Comparison of ENCODE assay signal across 20 cellular contexts in the genomic region with DNA sequence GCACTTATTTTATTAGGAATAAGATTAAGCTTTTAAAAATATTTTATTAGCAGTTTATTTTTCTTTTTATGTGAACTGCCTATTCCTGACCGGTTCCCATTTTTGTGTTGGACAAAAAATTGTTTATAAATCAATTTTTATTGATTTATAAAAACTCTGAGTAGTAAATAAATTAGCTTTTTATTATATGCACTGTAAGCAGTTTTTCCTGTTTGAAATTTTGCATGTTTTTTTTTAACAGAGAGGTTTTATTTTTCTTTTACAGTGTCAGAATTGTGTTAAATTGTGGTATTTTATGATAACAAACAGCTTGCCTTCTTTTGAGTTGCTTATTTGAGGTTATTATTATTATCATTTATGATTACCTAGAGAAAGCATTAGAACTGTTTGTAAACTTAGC.
"Had no signal": no experiment of that assay in that cellular context is flagged by ENCODE, and none has a peak within 500 bp of the region (broad histone marks: within the 10 kb centered on the region; RNA-seq: fewer than 3 reads in every experiment).

No MANE protein-coding gene starts in this region.

- H3K36me3 ChIP-seq: MG63, SJSA1 had no signal

- DNase-seq: Karpas-422, KG1, MG63, NCI-H1092, NCI-H1436, NCI-H187, NCI-H2029, NCI-H2081 treated with DMSO at 0.1 percent for 48 hours, NCI-H2171, NCI-H226, NCI-H446, NCI-H510A, NCI-H524 treated with DMSO at 0.1 percent for 48 hours, NCI-H774, Right ventricle myocardium superior, RPMI8226, SIG-M5 had no signal

- FAIRE-seq: RCC 7860 had no signal

- H3K27ac ChIP-seq: SJSA1, SK-N-MC had no signal

- H3K9me3 ChIP-seq: MG63, SJSA1 had no signal

- H3K4me3 ChIP-seq: MG63, SJSA1, SK-N-MC had no signal

- H3K27me3 ChIP-seq: MG63, SJSA1 had no signal

- H3K4me1 ChIP-seq: SJSA1 had no signal
